Comparison of ENCODE assay signal across 38 cellular contexts in genomic region chr7:13713092-13713491, GRCh38.
"Had no signal": no experiment of that assay in that cellular context is flagged by ENCODE, and none has a peak within 500 bp of the region (broad histone marks: within the 10 kb centered on the region; RNA-seq: fewer than 3 reads in every experiment).

No MANE protein-coding gene starts in this region.

- H3K36me3 Mint-ChIP-seq: activated naive CD4-positive, alpha-beta T cell treated with anti-CD3 and anti-CD28 coated beads, Interleukin-2, amount 10 ng/mL, durations not matched to agents 7 days and 5 days; activated naive CD4-positive, alpha-beta T cell treated with anti-CD3 and anti-CD28 coated beads, Interleukin-2, amount 50 U/mL, for 24 hours; activated naive CD8-positive, alpha-beta T cell; activated naive CD8-positive, alpha-beta T cell treated with anti-CD3 and anti-CD28 coated beads for 36 hours; activated naive CD8-positive, alpha-beta T cell treated with anti-CD3 and anti-CD28 coated beads, Interleukin-2, amount 10 ng/mL, durations not matched to agents 7 days and 5 days; brain had no signal

- H3K4me3 Mint-ChIP-seq: activated naive CD4-positive, alpha-beta T cell treated with anti-CD3 and anti-CD28 coated beads for 36 hours; activated naive CD4-positive, alpha-beta T cell treated with anti-CD3 and anti-CD28 coated beads, Interleukin-2, amount 10 ng/mL, durations not matched to agents 7 days and 5 days; activated naive CD4-positive, alpha-beta T cell treated with anti-CD3 and anti-CD28 coated beads, Interleukin-2, amount 50 U/mL, for 24 hours; activated naive CD8-positive, alpha-beta T cell; activated naive CD8-positive, alpha-beta T cell treated with anti-CD3 and anti-CD28 coated beads for 36 hours; activated naive CD8-positive, alpha-beta T cell treated with anti-CD3 and anti-CD28 coated beads, Interleukin-2, amount 10 ng/mL, durations not matched to agents 7 days and 5 days; activated naive CD8-positive, alpha-beta T cell treated with anti-CD3 and anti-CD28 coated beads, Interleukin-2, amount 50 U/mL, for 24 hours; activated T-cell treated with anti-CD3 and anti-CD28 coated beads, Interleukin-2, amount 50 U/mL, for 24 hours; activated T-cell treated with anti-CD3 and anti-CD28 coated beads, Interleukin-2, amount 50 U/mL, for 4 hours; activated T-cell treated with anti-CD3 and anti-CD28 coated beads, Interleukin-2, amount 50 U/mL, for 72 hours; activated T-helper 1 cell treated with anti-CD3 and anti-CD28 coated beads, Interleukin-12 subunit alpha, Interleukin-12 subunit beta, Interleukin-2, Interleukin-4 antibody, amounts not matched to agents 30 ng/mL and 10 ng/mL and 1 ng/mL, durations not matched to agents 14 hours and 24 hours and 36 hours; activated T-helper 17 cell treated with anti-CD3 and anti-CD28 coated beads, Interleukin-2, amount 50 U/mL, for 72 hours; brain; central memory CD8-positive, alpha-beta T cell had no signal

- H3K4me1 ChIP-seq: adrenal gland, ascending aorta, body of pancreas, breast epithelium had no signal

- H3K27ac Mint-ChIP-seq: activated naive CD4-positive, alpha-beta T cell treated with anti-CD3 and anti-CD28 coated beads for 36 hours; activated naive CD4-positive, alpha-beta T cell treated with anti-CD3 and anti-CD28 coated beads, Interleukin-2, amount 10 ng/mL, durations not matched to agents 7 days and 5 days; activated naive CD4-positive, alpha-beta T cell treated with anti-CD3 and anti-CD28 coated beads, Interleukin-2, amount 50 U/mL, for 24 hours; activated naive CD4-positive, alpha-beta T cell treated with anti-CD3 and anti-CD28 coated beads, Interleukin-2, amount 50 U/mL, for 72 hours; activated naive CD8-positive, alpha-beta T cell; activated naive CD8-positive, alpha-beta T cell treated with anti-CD3 and anti-CD28 coated beads for 36 hours; activated naive CD8-positive, alpha-beta T cell treated with anti-CD3 and anti-CD28 coated beads, Interleukin-2, amount 10 ng/mL, durations not matched to agents 7 days and 5 days; activated naive CD8-positive, alpha-beta T cell treated with anti-CD3 and anti-CD28 coated beads, Interleukin-2, amount 50 U/mL, for 24 hours; activated T-cell treated with anti-CD3 and anti-CD28 coated beads, Interleukin-2, amount 50 U/mL, for 24 hours; activated T-cell treated with anti-CD3 and anti-CD28 coated beads, Interleukin-2, amount 50 U/mL, for 72 hours; activated T-helper 1 cell treated with anti-CD3 and anti-CD28 coated beads, Interleukin-12 subunit alpha, Interleukin-12 subunit beta, Interleukin-2, Interleukin-4 antibody, amounts not matched to agents 30 ng/mL and 10 ng/mL and 1 ng/mL, durations not matched to agents 14 hours and 24 hours and 36 hours; activated T-helper 17 cell treated with anti-CD3 and anti-CD28 coated beads, Interleukin-2, amount 50 U/mL, for 72 hours; activated T-helper 2 cell treated with anti-CD3 and anti-CD28 coated beads, Interferon-gamma antibody, Interleukin-2, Interleukin-4, amounts not matched to agents 10 μg/mL and 5 μg/mL and 100 μg/mL, durations not matched to agents 14 hours and 24 hours and 36 hours; brain had no signal

- H3K27ac ChIP-seq: adrenal gland, ascending aorta, body of pancreas, brain microvascular endothelial cell, breast epithelium, cardiac muscle cell had no signal

- ATAC-seq: activated naive CD4-positive, alpha-beta T cell treated with anti-CD3 and anti-CD28 coated beads, Interleukin-2, amount 50 U/mL, for 72 hours; activated naive CD8-positive, alpha-beta T cell treated with anti-CD3 and anti-CD28 coated beads, Interleukin-2, amount 50 U/mL, for 24 hours; activated T-cell treated with anti-CD3 and anti-CD28 coated beads, Interleukin-2, amount 50 U/mL, for 4 hours; activated T-cell treated with anti-CD3 and anti-CD28 coated beads, Interleukin-2, amount 50 U/mL, for 72 hours; activated T-helper 17 cell treated with anti-CD3 and anti-CD28 coated beads, Interleukin-2, amount 50 U/mL, for 72 hours; body of pancreas had no signal

- H3K9me3 Mint-ChIP-seq: activated naive CD8-positive, alpha-beta T cell treated with anti-CD3 and anti-CD28 coated beads for 36 hours; activated T-helper 1 cell treated with anti-CD3 and anti-CD28 coated beads, Interleukin-12 subunit alpha, Interleukin-12 subunit beta, Interleukin-2, Interleukin-4 antibody, amounts not matched to agents 30 ng/mL and 10 ng/mL and 1 ng/mL, durations not matched to agents 14 hours and 24 hours and 36 hours had no signal

- DNase-seq: activated effector memory CD4-positive, alpha-beta T cell treated with anti-CD3 and anti-CD28 coated beads, Interleukin-2, amount 50 U/mL, for 16 hours; activated effector memory CD4-positive, alpha-beta T cell treated with Interleukin-2 at 50 U/mL for 16 hours; activated gamma-delta T cell; activated gamma-delta T cell treated with Interleukin-2 at 50 U/mL for 16 hours; activated naive CD4-positive, alpha-beta T cell; activated naive CD4-positive, alpha-beta T cell treated with anti-CD3 and anti-CD28 coated beads for 36 hours; activated naive CD4-positive, alpha-beta T cell treated with anti-CD3 and anti-CD28 coated beads, Interleukin-2, amount 10 ng/mL, durations not matched to agents 7 days and 5 days; activated naive CD4-positive, alpha-beta T cell treated with anti-CD3 and anti-CD28 coated beads, Interleukin-2, amount 50 U/mL, for 16 hours; activated naive CD4-positive, alpha-beta T cell treated with Interleukin-2 at 50 U/mL for 16 hours; activated naive CD8-positive, alpha-beta T cell treated with anti-CD3 and anti-CD28 coated beads for 36 hours; activated naive CD8-positive, alpha-beta T cell treated with anti-CD3 and anti-CD28 coated beads, Interleukin-2, amount 10 ng/mL, durations not matched to agents 7 days and 5 days; activated naive CD8-positive, alpha-beta T cell treated with anti-CD3 and anti-CD28 coated beads, Interleukin-2, amount 50 U/mL, for 24 hours; activated T-cell treated with anti-CD3 and anti-CD28 coated beads, Interleukin-2, amount 50 U/mL, for 1 hour; activated T-cell treated with anti-CD3 and anti-CD28 coated beads, Interleukin-2, amount 50 U/mL, for 24 hours; activated T-cell treated with anti-CD3 and anti-CD28 coated beads, Interleukin-2, amount 50 U/mL, for 4 hours; activated T-cell treated with anti-CD3 and anti-CD28 coated beads, Interleukin-2, amount 50 U/mL, for 48 hours; activated T-cell treated with anti-CD3 and anti-CD28 coated beads, Interleukin-2, amount 50 U/mL, for 72 hours; adrenal gland; amniotic stem cell; amygdala; anterior cingulate cortex; aorta; body of pancreas; brain microvascular endothelial cell; caudate nucleus; central memory CD4-positive, alpha-beta T cell; cerebellar nuclear complex had no signal

- H3K4me1 Mint-ChIP-seq: activated naive CD4-positive, alpha-beta T cell treated with anti-CD3 and anti-CD28 coated beads, Interleukin-2, amount 10 ng/mL, durations not matched to agents 7 days and 5 days; activated naive CD4-positive, alpha-beta T cell treated with anti-CD3 and anti-CD28 coated beads, Interleukin-2, amount 50 U/mL, for 24 hours; activated naive CD8-positive, alpha-beta T cell treated with anti-CD3 and anti-CD28 coated beads for 36 hours; activated naive CD8-positive, alpha-beta T cell treated with anti-CD3 and anti-CD28 coated beads, Interleukin-2, amount 10 ng/mL, durations not matched to agents 7 days and 5 days; activated naive CD8-positive, alpha-beta T cell treated with anti-CD3 and anti-CD28 coated beads, Interleukin-2, amount 50 U/mL, for 24 hours; activated T-helper 17 cell treated with anti-CD3 and anti-CD28 coated beads, Interleukin-2, amount 50 U/mL, for 72 hours; brain; central memory CD8-positive, alpha-beta T cell had no signal

- H3K9me3 ChIP-seq: adrenal gland, ascending aorta, body of pancreas, breast epithelium had no signal

- H3K4me3 ChIP-seq: adrenal gland, ascending aorta, body of pancreas, breast epithelium, cardiac muscle cell had no signal

- H3K27me3 ChIP-seq: adrenal gland, ascending aorta, body of pancreas, brain microvascular endothelial cell, breast epithelium, cardiac muscle cell had no signal

- H3K27me3 Mint-ChIP-seq: activated naive CD4-positive, alpha-beta T cell treated with anti-CD3 and anti-CD28 coated beads, Interleukin-2, amount 10 ng/mL, durations not matched to agents 7 days and 5 days; activated naive CD4-positive, alpha-beta T cell treated with anti-CD3 and anti-CD28 coated beads, Interleukin-2, amount 50 U/mL, for 24 hours; activated naive CD8-positive, alpha-beta T cell; activated naive CD8-positive, alpha-beta T cell treated with anti-CD3 and anti-CD28 coated beads for 36 hours; activated naive CD8-positive, alpha-beta T cell treated with anti-CD3 and anti-CD28 coated beads, Interleukin-2, amount 10 ng/mL, durations not matched to agents 7 days and 5 days; activated T-cell treated with anti-CD3 and anti-CD28 coated beads, Interleukin-2, amount 50 U/mL, for 24 hours; activated T-helper 17 cell treated with anti-CD3 and anti-CD28 coated beads, Interleukin-2, amount 50 U/mL, for 72 hours; brain; central memory CD8-positive, alpha-beta T cell had no signal

- H3K36me3 ChIP-seq: adrenal gland, ascending aorta, brain microvascular endothelial cell, breast epithelium, cardiac muscle cell had no signal
